9 cellular contexts compared by ENCODE assay signal in the genomic region with DNA sequence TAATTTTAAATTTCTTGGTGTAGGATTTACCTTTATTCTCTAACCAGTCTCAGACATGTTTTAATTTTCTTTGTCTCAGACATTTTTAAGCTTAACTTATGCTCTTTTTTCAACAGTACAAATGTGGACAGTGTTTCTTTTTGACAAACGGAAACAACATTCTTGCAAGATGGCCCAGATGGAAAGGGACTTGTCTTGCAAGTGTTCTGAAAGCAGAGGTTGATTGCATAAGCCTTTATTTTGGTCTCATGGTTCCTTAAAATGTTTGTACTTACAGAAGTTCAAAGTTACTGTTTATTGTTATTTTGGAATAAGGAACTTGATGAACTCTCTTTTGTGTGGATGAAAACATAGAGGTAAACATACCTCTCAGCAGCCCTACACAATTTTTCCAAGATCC. TPM values are rescaled to one million over a fixed set of nuclear protein-coding genes. Genes with fewer than 3 reads are reported as not detected.
DNase-seq lines count a peak whose midpoint lies in the region; ATAC-seq and TF ChIP-seq lines count a peak whose summit lies in the region.
"Had no signal": no experiment of that assay in that cellular context is flagged by ENCODE, and none has a peak within 500 bp of the region (broad histone marks: within the 10 kb centered on the region; RNA-seq: fewer than 3 reads in every experiment).

No MANE protein-coding gene starts in this region.

- H3K4me3 ChIP-seq in ovary: no peak overlapping the region
- H3K4me3 ChIP-seq: MG63 had no signal

- H3K4me1 Mint-ChIP-seq in activated CD4-positive, alpha-beta T cell treated with anti-CD3 and anti-CD28 coated beads for 36 hours: peaks cover 91% of the 10 kb centered on the region
- peaks cover 93 to 95% (median 94%) of the 10 kb centered on the region in 3 donors for H3K4me1 Mint-ChIP-seq in T-cell
- peaks cover 84 to 95% of the 10 kb centered on the region in 2 donors for H3K4me1 Mint-ChIP-seq in immature natural killer cell

- H3K27me3 ChIP-seq in ovary: no peaks in the 10 kb centered on the region
- H3K27me3 ChIP-seq: MG63 had no signal

- H3K9me3 Mint-ChIP-seq in activated CD4-positive, alpha-beta T cell treated with anti-CD3 and anti-CD28 coated beads for 36 hours (ENCODE audit: low read depth): no peaks in the 10 kb centered on the region
- no peaks in the 10 kb centered on the region for H3K9me3 Mint-ChIP-seq in T-cell
- no peaks in the 10 kb centered on the region for H3K9me3 Mint-ChIP-seq in immature natural killer cell

- DNase-seq in activated CD4-positive, alpha-beta T cell treated with anti-CD3 and anti-CD28 coated beads for 36 hours: no peak
- no peak for DNase-seq in activated CD4-positive, alpha-beta T cell treated with anti-CD3 and anti-CD28 coated beads for 1 hour
- DNase-seq in T-cell (no peak), immature natural killer cell (no peak), substantia nigra (lab: John Stamatoyannopoulos, UW) (no peak), NCI-H1105 treated with DMSO at 0.1 percent for 48 hours (lab: John Stamatoyannopoulos, UW) (no peak), ovary (no peak), DMS53 (lab: John Stamatoyannopoulos, UW) (no peak)
- DNase-seq: MG63 had no signal

- peak overlapping the region; percentile 3 for H3K4me3 Mint-ChIP-seq in activated CD4-positive, alpha-beta T cell treated with anti-CD3 and anti-CD28 coated beads for 36 hours
- peak overlapping the region; percentile 6 to 93 (median 58) for H3K4me3 Mint-ChIP-seq in T-cell
- no peak overlapping the region for H3K4me3 Mint-ChIP-seq in immature natural killer cell

- 10 to 33% (median 24%) methylated on average over 1 of the region's 1 CpG for WGBS in ovary, 3 donors

- intact Hi-C loops in activated CD4-positive, alpha-beta T cell treated with anti-CD3 and anti-CD28 coated beads for 36 hours (cut with DNase I, micrococcal nuclease): no loop called here
- intact Hi-C loops in ovary (cut with DNase I): no loop called here

- H3K9me3 ChIP-seq in ovary: no peaks in the 10 kb centered on the region
- H3K9me3 ChIP-seq: MG63 had no signal

- POLR2A ChIA-PET in activated CD4-positive, alpha-beta T cell treated with anti-CD3 and anti-CD28 coated beads for 36 hours (lab: Charles Lee): interaction anchor here (1.0 kb wide), 1 partner anchor 15 kb away, joined by 3 read pairs; no protein-coding TSS in a partner anchor
- POLR2A ChIA-PET in T-cell (lab: Charles Lee): interaction anchor here (0.6 to 4.2 kb wide), 5 partner anchors 11 to 31 kb away, joined by 3 to 50 read pairs (median 6); no protein-coding TSS in a partner anchor

- H3K27ac Mint-ChIP-seq in activated CD4-positive, alpha-beta T cell treated with anti-CD3 and anti-CD28 coated beads for 36 hours: peak overlapping the region; percentile 86
- H3K27ac Mint-ChIP-seq in T-cell: peak overlapping the region; percentile 92 to 94
- peak overlapping the region; percentile 89 to 98 (median 97) for H3K27ac Mint-ChIP-seq in immature natural killer cell

- H3K27me3 Mint-ChIP-seq in activated CD4-positive, alpha-beta T cell treated with anti-CD3 and anti-CD28 coated beads for 36 hours: no peaks in the 10 kb centered on the region
- no peaks in the 10 kb centered on the region for H3K27me3 Mint-ChIP-seq in T-cell
- H3K27me3 Mint-ChIP-seq in immature natural killer cell (ENCODE audit: low read depth in 3 of 3): no peaks in the 10 kb centered on the region

- no peak for TF ChIP-seq CTCF in ovary (IDR thresholded peaks at IDR 0.05)

- no peaks in the 10 kb centered on the region for H3K36me3 ChIP-seq in ovary

- CTCF ChIA-PET in activated CD4-positive, alpha-beta T cell treated with anti-CD3 and anti-CD28 coated beads for 36 hours (lab: Charles Lee): interaction anchor here (0.8 to 1.5 kb wide), 3 partner anchors 8 to 58 kb away, joined by 4 to 9 read pairs (median 5); no protein-coding TSS in a partner anchor
- CTCF ChIA-PET in T-cell (lab: Charles Lee): interaction anchor here in 1 of 2 donors (1.0 to 1.5 kb wide), 2 partner anchors 8 to 9 kb away, joined by 3 read pairs; no protein-coding TSS in a partner anchor

- TF ChIP-seq EP300 in ovary (IDR thresholded peaks at IDR 0.05): no peak

- ATAC-seq in activated CD4-positive, alpha-beta T cell treated with anti-CD3 and anti-CD28 coated beads for 36 hours: no peak
- no peak for ATAC-seq in T-cell (replicated peaks in 1 of 4)

- TF ChIP-seq POLR2A in ovary (IDR thresholded peaks at IDR 0.05): no peak

- H3K27ac ChIP-seq in substantia nigra (ENCODE audit: low read depth, low read length, poor library complexity, severe bottlenecking): peak overlapping the region; percentile 63
- H3K27ac ChIP-seq in ovary: no peak overlapping the region

- H3K4me1 ChIP-seq in ovary (ENCODE audit: insufficient read depth): no peaks in the 10 kb centered on the region

- H3K36me3 Mint-ChIP-seq in activated CD4-positive, alpha-beta T cell treated with anti-CD3 and anti-CD28 coated beads for 36 hours (ENCODE audit: low read depth): peaks cover 67% of the 10 kb centered on the region
- H3K36me3 Mint-ChIP-seq in T-cell (peaks cover 4% of the 10 kb centered on the region), immature natural killer cell (no peaks in the 10 kb centered on the region)

RNA-seq across cellular contexts. Expression of a gene that starts 22.9 kb away (rescaled TPM):
- total RNA-seq in activated CD4-positive, alpha-beta T cell treated with anti-CD3 and anti-CD28 coated beads for 36 hours: 100 to 1,000 TPM; 241 to 258 TPM
- total RNA-seq in T-cell (100 to 1,000 TPM; 120 to 254 (median 123) TPM), ovary (10 to 100 TPM; 11.6 to 25.7 (median 15.4) TPM)
- polyA plus RNA-seq in immature natural killer cell (100 to 1,000 TPM; 166 to 280 (median 170) TPM), ovary (10 to 100 TPM; 10.7 to 72.0 TPM)

RNA-seq across cellular contexts. Expression of a gene that starts 53.9 kb away (rescaled TPM):
- total RNA-seq in activated CD4-positive, alpha-beta T cell treated with anti-CD3 and anti-CD28 coated beads for 36 hours: 1 to 10 TPM; 4.6 to 5.3 TPM
- 10 to 100 TPM in 2 of 5 donors, 1 to 10 TPM in 3; 3.1 to 12.5 (median 7.5) TPM for total RNA-seq in T-cell
- polyA plus RNA-seq in immature natural killer cell: 1 to 10 TPM in 1 of 3 donors, under 1 TPM in 1, not detected in 1; 0.92 to 1.3 TPM
- 1 to 10 TPM in 5 of 7 donors, under 1 TPM in 2; 0.60 to 3.4 (median 1.2) TPM for total RNA-seq in ovary
- polyA plus RNA-seq in ovary: 1 to 10 TPM in 1 of 2 donors, under 1 TPM in 1; 0.64 to 1.5 TPM

Comparison
In these comparisons a context has a peak if more than half of its experiments do, and no peak if none do; other contexts are left out.
1. H3K4me3 Mint-ChIP-seq: peak in activated CD4-positive, alpha-beta T cell treated with anti-CD3 and anti-CD28 coated beads for 36 hours (single experiment) and T-cell (3 of 3); none in immature natural killer cell (0 of 5).
2. RNA of a gene that starts 22.9 kb away (total RNA-seq): 241 to 258 TPM in activated CD4-positive, alpha-beta T cell treated with anti-CD3 and anti-CD28 coated beads for 36 hours and 120 to 254 TPM in T-cell; 11.6 to 25.7 TPM in ovary; every median in the first group is over 4 times any median in the second.
3. Peak in every context shown above with its lines, with median percentiles within 50 percentile points of each other: H3K27ac Mint-ChIP-seq.